In genomic region chr6:45920819-45921511, GRCh38 we compare ENCODE assay signal across 10 cellular contexts.
A peak's percentile ranks its signal among the peaks of the same experiment; 100 is the strongest.
DNase-seq lines count a peak whose midpoint lies in the region; ATAC-seq lines count a peak whose summit lies in the region.
"Had no signal": no experiment of that assay in that cellular context is flagged by ENCODE, and none has a peak within 500 bp of the region (broad histone marks: within the 10 kb centered on the region; RNA-seq: fewer than 3 reads in every experiment).

No MANE protein-coding gene starts in this region.

- DNase-seq in COLO829 (ENCODE audit: low spot score) (peak; percentile 89), inferior parietal cortex (ENCODE audit: extremely low spot score) (no peak), SHP77 (lab: John Stamatoyannopoulos, UW) (no peak), DMS153 (lab: John Stamatoyannopoulos, UW) (no peak)
- DNase-seq in activated CD8-positive, alpha-beta memory T cell treated with anti-CD3 and anti-CD28 coated beads, Interleukin-2, amount 50 U/mL, for 4 hours: no peak
- DNase-seq: cerebellar nuclear complex, MG63 had no signal

- peak; percentile 64 for ATAC-seq in GM18867 (IDR thresholded peaks at IDR 0.05; ENCODE audit: unreplicated experiment)
- peak; percentile 56 for ATAC-seq in HG02588 (IDR thresholded peaks at IDR 0.05; ENCODE audit: unreplicated experiment)
- ATAC-seq in HG03558 (IDR thresholded peaks at IDR 0.05; ENCODE audit: extremely low read depth, unreplicated experiment): peak; percentile 30
